ENCODE assay signal across 15 cellular contexts in the genomic region with DNA sequence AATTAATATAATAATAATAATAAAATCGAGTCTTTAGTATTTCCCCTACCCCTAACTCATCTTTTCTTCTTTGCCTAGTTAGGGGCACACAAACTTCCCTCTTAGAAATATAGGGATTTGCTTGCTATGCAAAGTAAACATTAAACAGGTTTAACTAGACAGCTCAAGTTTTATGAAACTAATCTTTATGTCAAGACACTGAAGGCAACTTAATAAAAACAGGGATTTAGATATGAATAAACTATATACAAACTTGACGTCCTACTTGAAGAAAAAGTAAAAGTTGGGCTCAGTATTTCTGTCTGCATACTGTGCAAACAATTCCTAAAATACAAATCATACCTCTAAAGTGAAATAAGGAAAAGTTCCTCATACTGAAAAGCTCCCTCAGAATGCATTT. TPM values are rescaled to one million over a fixed set of nuclear protein-coding genes. Genes with fewer than 3 reads are reported as not detected.
"Had no signal": no experiment of that assay in that cellular context is flagged by ENCODE, and none has a peak within 500 bp of the region (broad histone marks: within the 10 kb centered on the region; RNA-seq: fewer than 3 reads in every experiment).

No MANE protein-coding gene starts in this region.

- H3K27ac ChIP-seq: cardiac muscle cell, skin epidermis, VCaP had no signal

- H3K4me1 ChIP-seq: gastrocnemius medialis had no signal

- H3K9me3 Mint-ChIP-seq: activated CD8-positive, alpha-beta T cell treated with anti-CD3 and anti-CD28 coated beads for 36 hours; activated naive CD8-positive, alpha-beta T cell treated with anti-CD3 and anti-CD28 coated beads, Interleukin-2, amount 10 ng/mL, durations not matched to agents 7 days and 5 days; naive B cell; stimulated activated effector memory CD8-positive, alpha-beta T cell treated with anti-CD3 and anti-CD28 coated beads, Interleukin-12 subunit alpha, Interleukin-12 subunit beta, amount 100 ng/mL, for 72 hours; T-cell; type B pancreatic cell had no signal

- H3K27ac Mint-ChIP-seq: activated CD8-positive, alpha-beta T cell treated with anti-CD3 and anti-CD28 coated beads for 36 hours; activated naive CD8-positive, alpha-beta T cell treated with anti-CD3 and anti-CD28 coated beads, Interleukin-2, amount 10 ng/mL, durations not matched to agents 7 days and 5 days; naive B cell; stimulated activated effector memory CD8-positive, alpha-beta T cell treated with anti-CD3 and anti-CD28 coated beads, Interleukin-12 subunit alpha, Interleukin-12 subunit beta, amount 100 ng/mL, for 72 hours; T-cell had no signal

- H3K4me1 Mint-ChIP-seq: activated naive CD8-positive, alpha-beta T cell treated with anti-CD3 and anti-CD28 coated beads, Interleukin-2, amount 10 ng/mL, durations not matched to agents 7 days and 5 days; naive B cell; stimulated activated effector memory CD8-positive, alpha-beta T cell treated with anti-CD3 and anti-CD28 coated beads, Interleukin-12 subunit alpha, Interleukin-12 subunit beta, amount 100 ng/mL, for 72 hours; T-cell had no signal

- DNase-seq: activated CD8-positive, alpha-beta memory T cell treated with anti-CD3 and anti-CD28 coated beads, Interleukin-2, amount 50 U/mL, for 4 hours; activated CD8-positive, alpha-beta T cell treated with anti-CD3 and anti-CD28 coated beads for 36 hours; activated naive CD8-positive, alpha-beta T cell treated with anti-CD3 and anti-CD28 coated beads, Interleukin-2, amount 10 ng/mL, durations not matched to agents 7 days and 5 days; gastrocnemius medialis; kidney glomerular epithelial cell; naive B cell; retina; T-cell; T1000 had no signal

- H3K9me3 ChIP-seq: gastrocnemius medialis had no signal

- H3K27me3 Mint-ChIP-seq: type B pancreatic cell had no signal

- H3K4me3 ChIP-seq: cardiac muscle cell, gastrocnemius medialis, lung, skin epidermis had no signal

- H3K4me3 Mint-ChIP-seq: activated CD8-positive, alpha-beta T cell treated with anti-CD3 and anti-CD28 coated beads for 36 hours; activated naive CD8-positive, alpha-beta T cell treated with anti-CD3 and anti-CD28 coated beads, Interleukin-2, amount 10 ng/mL, durations not matched to agents 7 days and 5 days; naive B cell; stimulated activated effector memory CD8-positive, alpha-beta T cell treated with anti-CD3 and anti-CD28 coated beads, Interleukin-12 subunit alpha, Interleukin-12 subunit beta, amount 100 ng/mL, for 72 hours; T-cell; type B pancreatic cell had no signal

- H3K27me3 ChIP-seq: cardiac muscle cell, gastrocnemius medialis had no signal

- H3K36me3 ChIP-seq: cardiac muscle cell, gastrocnemius medialis had no signal

- H3K36me3 Mint-ChIP-seq: activated naive CD8-positive, alpha-beta T cell treated with anti-CD3 and anti-CD28 coated beads, Interleukin-2, amount 10 ng/mL, durations not matched to agents 7 days and 5 days; naive B cell; stimulated activated effector memory CD8-positive, alpha-beta T cell treated with anti-CD3 and anti-CD28 coated beads, Interleukin-12 subunit alpha, Interleukin-12 subunit beta, amount 100 ng/mL, for 72 hours; T-cell; type B pancreatic cell had no signal

RNA-seq across cellular contexts. Expression of a gene that starts 52.1 kb away (rescaled TPM):
- total RNA-seq: activated CD8-positive, alpha-beta T cell treated with anti-CD3 and anti-CD28 coated beads for 36 hours; activated naive CD8-positive, alpha-beta T cell treated with anti-CD3 and anti-CD28 coated beads, Interleukin-2, amount 10 ng/mL, durations not matched to agents 7 days and 5 days had no signal
